In the genomic region with DNA sequence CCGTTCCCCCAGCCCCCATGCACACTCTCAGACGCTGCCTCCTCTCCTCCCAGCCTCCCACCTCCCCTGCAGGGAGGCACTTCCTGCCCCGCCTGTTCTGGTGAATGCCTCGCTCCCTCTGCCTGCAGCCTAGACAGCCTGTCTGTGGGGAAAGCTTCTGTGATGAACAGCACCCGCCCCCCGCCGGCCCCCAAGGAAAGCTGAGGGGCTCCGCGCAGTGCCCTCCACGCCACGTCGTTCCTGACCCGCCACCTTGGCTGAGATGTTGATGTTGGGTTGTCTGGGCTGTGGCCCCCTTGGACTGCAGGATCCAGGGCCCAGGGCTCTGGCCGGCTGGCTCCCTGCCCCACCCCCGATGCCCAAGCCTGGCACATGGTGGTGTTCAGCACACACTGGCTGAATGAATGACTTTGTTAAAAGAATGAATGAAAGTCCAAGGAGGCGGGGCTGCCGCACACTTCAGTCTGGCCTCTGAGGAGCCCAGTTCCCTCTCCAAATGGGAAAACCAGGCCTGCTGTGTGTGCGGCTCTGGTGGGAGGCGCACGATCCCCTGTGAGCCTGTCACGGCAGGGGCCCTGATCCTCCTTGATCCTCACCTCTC, we compare ENCODE assay signal across 15 cellular contexts. TPM values are rescaled to one million over a fixed set of nuclear protein-coding genes. Genes with fewer than 3 reads are reported as not detected.
DNase-seq lines count a peak whose midpoint lies in the region; ATAC-seq and TF ChIP-seq lines count a peak whose summit lies in the region.
"Had no signal": no experiment of that assay in that cellular context is flagged by ENCODE, and none has a peak within 500 bp of the region (broad histone marks: within the 10 kb centered on the region; RNA-seq: fewer than 3 reads in every experiment).

No MANE protein-coding gene starts in this region.

- TF ChIP-seq POLR2A in testis (IDR thresholded peaks at IDR 0.05), result no peak

- ATAC-seq in Right ventricle myocardium superior (ENCODE audit: poor library complexity) (no peak), GM18498 (IDR thresholded peaks at IDR 0.05; ENCODE audit: unreplicated experiment) (no peak), HG03280 (IDR thresholded peaks at IDR 0.05; ENCODE audit: unreplicated experiment) (no peak)

- H3K27ac ChIP-seq in left ventricle myocardium inferior (replicated peaks) (peak overlapping the region; percentile 65), caudate nucleus (ENCODE audit: low read depth, low read length) (peak overlapping the region; percentile 58), testis (no peak overlapping the region), coronary artery (peak overlapping the region in 1 of 2 donors; percentile 11)
- H3K27ac ChIP-seq: colonic mucosa, SJSA1 had no signal

- H3K27me3 ChIP-seq in left ventricle myocardium inferior (ENCODE audit: low read depth) (peaks cover 32% of the 10 kb centered on the region), testis (no peaks in the 10 kb centered on the region)
- H3K27me3 ChIP-seq: colonic mucosa had no signal

- 62 to 66% methylated on average over 12 to 21 of the region's 21 CpGs for WGBS in testis, 2 donors

- H3K4me1 ChIP-seq in left ventricle myocardium inferior (peaks cover 34% of the 10 kb centered on the region), testis (peaks cover 44% of the 10 kb centered on the region)
- H3K4me1 ChIP-seq: colonic mucosa, SJSA1 had no signal

- TF ChIP-seq CTCF in left ventricle myocardium inferior (IDR thresholded peaks at IDR 0.05; ENCODE audit: borderline replicate concordance), result no peak
- TF ChIP-seq CTCF in testis (IDR thresholded peaks at IDR 0.05), result no peak
- TF ChIP-seq CTCF in coronary artery (IDR thresholded peaks at IDR 0.05), result no peak

- H3K36me3 ChIP-seq in left ventricle myocardium inferior, result no peaks in the 10 kb centered on the region
- no peaks in the 10 kb centered on the region for H3K36me3 ChIP-seq in testis (ENCODE audit: low read depth, missing control alignments)
- H3K36me3 ChIP-seq: colonic mucosa, SJSA1 had no signal

- H3K4me3 ChIP-seq in left ventricle myocardium inferior, result peak overlapping the region; percentile 14
- no peak overlapping the region for H3K4me3 ChIP-seq in testis
- no peak overlapping the region for H3K4me3 ChIP-seq in coronary artery
- H3K4me3 ChIP-seq: colonic mucosa, SJSA1 had no signal

- intact Hi-C loops in left ventricle myocardium inferior (cut with micrococcal nuclease), result no loop called here
- intact Hi-C loops in Right ventricle myocardium superior (cut with DNase I), result no loop called here
- intact Hi-C loops in testis (cut with DNase I; ENCODE audit: low total_unique reads), result no loop called here

- DNase-seq in left ventricle myocardium inferior (no peak), Right ventricle myocardium superior (no peak), caudate nucleus (lab: John Stamatoyannopoulos, UW) (peak in 55 of 61 donors; percentile 27 to 87 (median 70)), midbrain (lab: John Stamatoyannopoulos, UW) (peak; percentile 85), testis (no peak), coronary artery (ENCODE audit: low spot score) (no peak)
- DNase-seq: activated CD4-positive, alpha-beta T cell treated with anti-CD3 and anti-CD28 coated beads for 1 hour; activated effector memory CD4-positive, alpha-beta T cell treated with anti-CD3 and anti-CD28 coated beads, Interleukin-2, amount 50 U/mL, for 16 hours; colonic mucosa; GDM1; NCI-H524 treated with DMSO at 0.1 percent for 48 hours; stimulated activated CD4-positive, alpha-beta T cell treated with anti-CD3 and anti-CD28 coated beads, Interleukin-12 subunit alpha, Interleukin-12 subunit beta, amount 100 ng/mL, for 4 hours had no signal

- H3K9me3 ChIP-seq in left ventricle myocardium inferior (replicated peaks) (no peaks in the 10 kb centered on the region), testis (no peaks in the 10 kb centered on the region)
- H3K9me3 ChIP-seq: colonic mucosa, SJSA1 had no signal

RNA-seq across cellular contexts. Expression of gene MYMK, which starts 2.1 kb away (rescaled TPM):
- total RNA-seq in left ventricle myocardium inferior (not detected), Right ventricle myocardium superior (not detected), testis (not detected)
- polyA plus RNA-seq in testis (ENCODE audit: insufficient read depth, low read depth, low replicate concordance), result 0.87 TPM
- total RNA-seq: colonic mucosa, SJSA1 had no signal

RNA-seq across cellular contexts. Expression of gene ADAMTSL2, which starts 7.7 kb away (rescaled TPM):
- 6.0 TPM for total RNA-seq in left ventricle myocardium inferior
- total RNA-seq in Right ventricle myocardium superior, result 8.1 TPM
- 10 to 100 TPM in 1 of 2 donors, 1 to 10 TPM in 1; 9.4 to 11.1 TPM for total RNA-seq in testis
- polyA plus RNA-seq in testis (ENCODE audit: insufficient read depth, low read depth, low replicate concordance), result 3.8 TPM
- total RNA-seq: SJSA1 had no signal

RNA-seq across cellular contexts. Expression of gene SLC2A6, which starts 47.9 kb away (rescaled TPM):
- 2.0 TPM for total RNA-seq in left ventricle myocardium inferior
- total RNA-seq in Right ventricle myocardium superior, result 2.9 TPM
- 1 to 10 TPM; 2.6 to 3.5 TPM for total RNA-seq in testis
- 2.9 TPM for polyA plus RNA-seq in testis (ENCODE audit: insufficient read depth, low read depth, low replicate concordance)

Comparison
In these comparisons a context has a peak if more than half of its experiments do, and no peak if none do; other contexts are left out.
1. DNase-seq: peak in caudate nucleus (55 of 61) and midbrain (single experiment); none in left ventricle myocardium inferior (single experiment), Right ventricle myocardium superior (single experiment), testis (single experiment) and coronary artery (single experiment).
2. H3K27ac ChIP-seq: peak in left ventricle myocardium inferior (single experiment) and caudate nucleus (single experiment); none in testis (0 of 2).